Comparison of ENCODE assay signal across 6 cellular contexts in genomic region chr15:40323953-40324937, GRCh38. TPM values are rescaled to one million over a fixed set of nuclear protein-coding genes. Genes with fewer than 3 reads are reported as not detected.
DNase-seq lines count a peak whose midpoint lies in the region; ATAC-seq, FAIRE-seq and TF ChIP-seq lines count a peak whose summit lies in the region.

No MANE protein-coding gene starts in this region.

- H3K9me3 ChIP-seq in GM12878 (replicated peaks; ENCODE audit: control insufficient read depth, insufficient read depth, low read length): no peaks in the 10 kb centered on the region

- H3K27ac Mint-ChIP-seq in natural killer cell: peak overlapping the region; percentile 33 to 53

- no peaks in the 10 kb centered on the region for H3K27me3 Mint-ChIP-seq in natural killer cell (ENCODE audit: low read depth in 2 of 2)

- TF ChIP-seq CTCF in GM12878 (IDR thresholded peaks at IDR 0.05 in 2 of 3, conservative IDR thresholded peaks at IDR 0.05 in 1 of 3; ENCODE audit: control insufficient read depth in 2 of 3, extremely low read depth in 1 of 3, insufficient read depth in 1 of 3, low read depth in 3 of 3, low read length in 3 of 3) (no peak), natural killer cell (IDR thresholded peaks at IDR 0.05) (no peak)

- DNase-seq in GM12878 (ENCODE audit: low read depth, low spot score) (no peak), natural killer cell (no peak), DMS114 treated with DMSO at 0.1 percent for 48 hours (lab: John Stamatoyannopoulos, UW; ENCODE audit: unreplicated experiment) (no peak), NCI-H1694 treated with DMSO at 0.1 percent for 48 hours (lab: John Stamatoyannopoulos, UW) (no peak)

- H3K4me1 ChIP-seq in GM12878 (ENCODE audit: control insufficient read depth, insufficient read depth, low read length): peaks cover 5% of the 10 kb centered on the region

- SMC1A ChIA-PET in GM12878 (lab: Charles Lee; ENCODE audit: uncharacterized antibody, unreplicated experiment): interaction anchor here (5.7 kb wide), 1 partner anchor 14 kb away, joined by 31 read pairs; no protein-coding TSS in a partner anchor

- H3K9ac ChIP-seq in GM12878 (ENCODE audit: control insufficient read depth, insufficient read depth, low read length): peak overlapping the region; percentile 44; the same call in 1 of the 2 replicates

- POLR2A ChIA-PET in GM12878 (lab: Charles Lee): no interaction called here

- peak overlapping the region; percentile 68 for H2AFZ ChIP-seq in GM12878 (ENCODE audit: control insufficient read depth, low read depth, low read length)

- peak overlapping the region; percentile 86 for H3K4me2 ChIP-seq in GM12878 (ENCODE audit: control insufficient read depth, insufficient read depth)

- peaks cover 44 to 58% of the 10 kb centered on the region in 2 donors for H3K4me1 Mint-ChIP-seq in natural killer cell

- CTCF ChIA-PET in GM12878 (lab: Yijun Ruan, JAX): interaction anchor here (0.9 to 17.6 kb wide), 8 partner anchors 11 to 93 kb away, joined by 3 to 336 read pairs (median 6); partner anchors contain the start of gene CCDC9B

- RAD21 ChIA-PET in GM12878 (lab: Charles Lee; ENCODE audit: unreplicated experiment): interaction anchor here (4.1 kb wide), 1 partner anchor 13 kb away, joined by 21 read pairs; no protein-coding TSS in a partner anchor

- no peaks in the 10 kb centered on the region for H3K79me2 ChIP-seq in GM12878 (ENCODE audit: control insufficient read depth, insufficient read depth, low read length)

- no peak overlapping the region for H3K27ac ChIP-seq in GM12878 (ENCODE audit: control insufficient read depth, insufficient read depth)

- ATAC-seq in HG03135 (IDR thresholded peaks at IDR 0.05; ENCODE audit: unreplicated experiment) (peak; percentile 7), GM12878 (no peak; the same call in 2 of the 3 replicates), natural killer cell (peak; percentile 1)

- H3K4me3 Mint-ChIP-seq in natural killer cell: peak overlapping the region; percentile 83

- H3K4me3 ChIP-seq in GM08714 (ENCODE audit: low read length) (peak overlapping the region; percentile 86), GM12878 (peak overlapping the region; percentile 72)

- no peak for TF ChIP-seq RAD21 in GM12878 (IDR thresholded peaks at IDR 0.05; ENCODE audit: insufficient read depth, low read depth, low read length)

- no peaks in the 10 kb centered on the region for H3K36me3 Mint-ChIP-seq in natural killer cell

- H4K20me1 ChIP-seq in GM12878 (ENCODE audit: control insufficient read depth, insufficient read depth): no peaks in the 10 kb centered on the region

- H3K36me3 ChIP-seq in GM12878 (ENCODE audit: control insufficient read depth in 2 of 2, insufficient read depth in 2 of 2, low read length in 1 of 2): no peaks in the 10 kb centered on the region

- no peak for FAIRE-seq in GM12878 (lab: Jason Lieb, UNC)

- no TSS peak for BruUV-seq in GM12878 (replicated peaks; lab: Mats Ljungman, UMichigan)

- H3K9me3 Mint-ChIP-seq in natural killer cell: no peaks in the 10 kb centered on the region

- TF ChIP-seq EP300 in GM12878 (IDR thresholded peaks at IDR 0.05; ENCODE audit: borderline replicate concordance in 1 of 2, control insufficient read depth in 1 of 2, low read depth in 2 of 2, low read length in 2 of 2): no peak

- intact Hi-C loops in GM12878 (cut with micrococcal nuclease; ENCODE audit: unreplicated experiment): no loop called here
- intact Hi-C loops in natural killer cell (cut with micrococcal nuclease): loop anchor here (1.0 to 2.0 kb wide), 2 partner anchors 15 to 34 kb away; partner anchors contain the start of gene DISP2

- no peaks in the 10 kb centered on the region for H3K27me3 ChIP-seq in GM12878 (replicated peaks in 1 of 2; ENCODE audit: control insufficient read depth in 2 of 2, insufficient read depth in 2 of 2, low read length in 1 of 2)

- WGBS in GM12878 (ENCODE audit: insufficient coverage, insufficient replicate concordance, low lambda C conversion rate, missing lambda C conversion rate): 1% methylated on average over 77 of the region's 101 CpGs

- in situ Hi-C loops in GM12878 (cut with MboI): no loop called here

- no peak; the same call in 1 of the 2 replicates for TF ChIP-seq POLR2A in GM12878 (IDR thresholded peaks at IDR 0.05; ENCODE audit: low read depth, low read length)

RNA-seq across cellular contexts. Expression of gene INAFM2, which starts 0.8 kb away (rescaled TPM):
- total RNA-seq in GM12878 (2013; cell fraction: nucleolus; rRNA removed): 2.6 and 3.5 TPM in 2 replicates
- total RNA-seq in GM12878 (2014; rRNA removed): 3.8 and 5.0 TPM in 2 replicates
- total RNA-seq in GM12878 (2014; rRNA removed; fragmentation: Illumina TruSeq; extraction: Trizol): 3.9 and 5.2 TPM in 2 replicates
- 5.2 and 8.1 TPM in 2 replicates for total RNA-seq in GM12878 (2021)
- 2.1 TPM for polyA plus RNA-seq in GM12878 (2011; ENCODE audit: low read depth)
- 4.0 and 4.2 TPM in 2 replicates for polyA plus RNA-seq in GM12878 (2011; rRNA removed)
- 1.9 and 2.6 TPM in 2 replicates for polyA plus RNA-seq in GM12878 (2011; cell fraction: cytosol; rRNA removed)
- polyA plus RNA-seq in GM12878 (2011; cell fraction: nucleus; rRNA removed): 2.5 and 3.4 TPM in 2 replicates
- 3.1 and 3.9 TPM in 2 replicates for polyA plus RNA-seq in GM12878 (2012)
- 3.9 and 5.9 TPM in 2 replicates for polyA plus RNA-seq in GM12878 (2014; fragmentation: Illumina TruSeq; extraction: Trizol)
- 1 to 10 TPM; 2.0 to 2.4 TPM for polyA plus RNA-seq in GM12878 (2014; fragmentation: Nextera tagmentation; extraction: Ambion mirVana)
- 3.0 and 4.2 TPM in 2 replicates for polyA plus RNA-seq in GM12878 (2014; rRNA removed)
- 1 to 10 TPM in 1 of 2 experiments, under 1 TPM in 1; 0.75 to 1.2 TPM for polyA plus RNA-seq in GM12878 (2016; fragmentation: Nextera tagmentation; extraction: Ambion mirVana)
- 1.3 and 1.9 TPM in 2 replicates for polyA minus RNA-seq in GM12878 (2011; rRNA and poly(A)+ RNA removed)
- 0.62 and 0.80 TPM in 2 replicates for polyA minus RNA-seq in GM12878 (2011; cell fraction: cytosol; rRNA and poly(A)+ RNA removed)
- polyA minus RNA-seq in GM12878 (2011; cell fraction: nucleus; rRNA and poly(A)+ RNA removed): 1.2 and 1.5 TPM in 2 replicates
- total RNA-seq in natural killer cell: 10 to 100 TPM; 14.0 to 21.7 (median 15.1) TPM

RNA-seq across cellular contexts. Expression of gene CCDC9B, which starts 16.5 kb away (rescaled TPM):
- not detected in 2 replicates for total RNA-seq in GM12878 (2013; cell fraction: nucleolus; rRNA removed)
- total RNA-seq in GM12878 (2014; rRNA removed) (not detected in 2 replicates), GM12878 (2014; rRNA removed; fragmentation: Illumina TruSeq; extraction: Trizol) (0.04 and 0.05 TPM in 2 replicates), GM12878 (2021) (0.08 and 0.19 TPM in 2 replicates), natural killer cell (1 to 10 TPM; 4.4 to 5.3 (median 4.7) TPM)
- polyA plus RNA-seq in GM12878 (2011; ENCODE audit: low read depth): not detected
- polyA plus RNA-seq in GM12878 (2011; rRNA removed) (not detected in 2 replicates), GM12878 (2014; fragmentation: Illumina TruSeq; extraction: Trizol) (0.01 and 0.11 TPM in 2 replicates), GM12878 (2014; fragmentation: Nextera tagmentation; extraction: Ambion mirVana) (under 1 TPM in 1 of 2 experiments, not detected in 1; 0.02 TPM), GM12878 (2014; rRNA removed) (0.05 TPM in 1 of 2 replicates, not detected in the other), GM12878 (2016; fragmentation: Nextera tagmentation; extraction: Ambion mirVana) (not detected)
- not detected in 2 replicates for polyA plus RNA-seq in GM12878 (2011; cell fraction: cytosol; rRNA removed)
- polyA plus RNA-seq in GM12878 (2011; cell fraction: nucleus; rRNA removed): 0.01 TPM in 1 of 2 replicates, not detected in the other
- polyA plus RNA-seq in GM12878 (2012): 0.06 and 0.07 TPM in 2 replicates
- polyA minus RNA-seq in GM12878 (2011; rRNA and poly(A)+ RNA removed): not detected in 2 replicates
- polyA minus RNA-seq in GM12878 (2011; cell fraction: cytosol; rRNA and poly(A)+ RNA removed): not detected in 2 replicates
- not detected in 2 replicates for polyA minus RNA-seq in GM12878 (2011; cell fraction: nucleus; rRNA and poly(A)+ RNA removed)

RNA-seq across cellular contexts. Expression of gene PLCB2, which starts 16.5 kb away (rescaled TPM):
- total RNA-seq in GM12878 (2013; cell fraction: nucleolus; rRNA removed): 14.1 and 15.6 TPM in 2 replicates
- 18.5 and 25.2 TPM in 2 replicates for total RNA-seq in GM12878 (2014; rRNA removed)
- 13.2 and 13.9 TPM in 2 replicates for total RNA-seq in GM12878 (2014; rRNA removed; fragmentation: Illumina TruSeq; extraction: Trizol)
- total RNA-seq in GM12878 (2021): 33.8 and 39.4 TPM in 2 replicates
- polyA plus RNA-seq in GM12878 (2011; ENCODE audit: low read depth): 8.1 TPM
- polyA plus RNA-seq in GM12878 (2011; rRNA removed): 0.88 and 1.2 TPM in 2 replicates
- 1.5 and 2.6 TPM in 2 replicates for polyA plus RNA-seq in GM12878 (2011; cell fraction: cytosol; rRNA removed)
- 10.9 and 16.6 TPM in 2 replicates for polyA plus RNA-seq in GM12878 (2011; cell fraction: nucleus; rRNA removed)
- polyA plus RNA-seq in GM12878 (2012): 17.2 and 21.1 TPM in 2 replicates
- polyA plus RNA-seq in GM12878 (2014; fragmentation: Illumina TruSeq; extraction: Trizol): 17.4 and 24.7 TPM in 2 replicates
- polyA plus RNA-seq in GM12878 (2014; fragmentation: Nextera tagmentation; extraction: Ambion mirVana): 1 to 10 TPM; 1.3 to 2.4 TPM
- polyA plus RNA-seq in GM12878 (2014; rRNA removed): 32.6 and 34.4 TPM in 2 replicates
- 1 to 10 TPM; 6.9 to 7.4 TPM for polyA plus RNA-seq in GM12878 (2016; fragmentation: Nextera tagmentation; extraction: Ambion mirVana)
- polyA minus RNA-seq in GM12878 (2011; rRNA and poly(A)+ RNA removed): 0.95 and 2.7 TPM in 2 replicates
- polyA minus RNA-seq in GM12878 (2011; cell fraction: cytosol; rRNA and poly(A)+ RNA removed): 0.67 and 3.2 TPM in 2 replicates
- polyA minus RNA-seq in GM12878 (2011; cell fraction: nucleus; rRNA and poly(A)+ RNA removed): 2.4 and 3.3 TPM in 2 replicates
- 100 to 1,000 TPM; 345 to 440 (median 432) TPM for total RNA-seq in natural killer cell

RNA-seq across cellular contexts. Expression of gene PHGR1, which starts 26.6 kb away (rescaled TPM):
- total RNA-seq in GM12878 (2013; cell fraction: nucleolus; rRNA removed): not detected in 2 replicates
- total RNA-seq in GM12878 (2014; rRNA removed) (not detected in 2 replicates), GM12878 (2014; rRNA removed; fragmentation: Illumina TruSeq; extraction: Trizol) (not detected in 2 replicates), GM12878 (2021) (not detected in 2 replicates), natural killer cell (not detected)
- polyA plus RNA-seq in GM12878 (2011; ENCODE audit: low read depth): not detected
- polyA plus RNA-seq in GM12878 (2011; rRNA removed) (not detected in 2 replicates), GM12878 (2014; fragmentation: Illumina TruSeq; extraction: Trizol) (not detected in 2 replicates), GM12878 (2014; fragmentation: Nextera tagmentation; extraction: Ambion mirVana) (not detected), GM12878 (2014; rRNA removed) (not detected in 2 replicates), GM12878 (2016; fragmentation: Nextera tagmentation; extraction: Ambion mirVana) (not detected)
- not detected in 2 replicates for polyA plus RNA-seq in GM12878 (2011; cell fraction: cytosol; rRNA removed)
- not detected in 2 replicates for polyA plus RNA-seq in GM12878 (2011; cell fraction: nucleus; rRNA removed)
- not detected in 2 replicates for polyA plus RNA-seq in GM12878 (2012)
- polyA minus RNA-seq in GM12878 (2011; rRNA and poly(A)+ RNA removed): not detected in 2 replicates
- not detected in 2 replicates for polyA minus RNA-seq in GM12878 (2011; cell fraction: cytosol; rRNA and poly(A)+ RNA removed)
- not detected in 2 replicates for polyA minus RNA-seq in GM12878 (2011; cell fraction: nucleus; rRNA and poly(A)+ RNA removed)

RNA-seq across cellular contexts. Expression of gene DISP2, which starts 33.8 kb away (rescaled TPM):
- total RNA-seq in GM12878 (2013; cell fraction: nucleolus; rRNA removed): not detected in 2 replicates
- not detected in 2 replicates for total RNA-seq in GM12878 (2014; rRNA removed)
- not detected in 2 replicates for total RNA-seq in GM12878 (2014; rRNA removed; fragmentation: Illumina TruSeq; extraction: Trizol)
- total RNA-seq in GM12878 (2021): not detected in 2 replicates
- polyA plus RNA-seq in GM12878 (2011; ENCODE audit: low read depth): 0.01 TPM
- not detected in 2 replicates for polyA plus RNA-seq in GM12878 (2011; rRNA removed)
- polyA plus RNA-seq in GM12878 (2011; cell fraction: cytosol; rRNA removed): not detected in 2 replicates
- polyA plus RNA-seq in GM12878 (2011; cell fraction: nucleus; rRNA removed): 0.01 TPM in 1 of 2 replicates, not detected in the other
- 0.01 and 0.25 TPM in 2 replicates for polyA plus RNA-seq in GM12878 (2012)
- polyA plus RNA-seq in GM12878 (2014; fragmentation: Illumina TruSeq; extraction: Trizol): 0.03 TPM in 1 of 2 replicates, not detected in the other
- under 1 TPM; under 0.01 to 0.20 TPM for polyA plus RNA-seq in GM12878 (2014; fragmentation: Nextera tagmentation; extraction: Ambion mirVana)
- polyA plus RNA-seq in GM12878 (2014; rRNA removed): 0.01 TPM in 1 of 2 replicates, not detected in the other
- polyA plus RNA-seq in GM12878 (2016; fragmentation: Nextera tagmentation; extraction: Ambion mirVana): under 1 TPM in 1 of 2 experiments, not detected in 1; 0.12 TPM
- under 0.01 TPM in 1 of 2 replicates, not detected in the other for polyA minus RNA-seq in GM12878 (2011; rRNA and poly(A)+ RNA removed)
- polyA minus RNA-seq in GM12878 (2011; cell fraction: cytosol; rRNA and poly(A)+ RNA removed): not detected in 2 replicates
- polyA minus RNA-seq in GM12878 (2011; cell fraction: nucleus; rRNA and poly(A)+ RNA removed): not detected in 2 replicates
- total RNA-seq in natural killer cell: 1 to 10 TPM in 1 of 3 donors, under 1 TPM in 2; 0.20 to 1.0 (median 0.26) TPM

Comparison
In these comparisons a context has a peak if more than half of its experiments do, and no peak if none do; other contexts are left out.
1. RNA of gene CCDC9B, which starts 16.5 kb away (total RNA-seq): 4.4 to 5.3 TPM in natural killer cell; 0.04 to 0.19 TPM in GM12878; every median in the first group is over 4 times any median in the second.
2. RNA of gene PLCB2, which starts 16.5 kb away (total RNA-seq): 345 to 440 TPM in natural killer cell; 13.2 to 39.4 TPM in GM12878; every median in the first group is over 4 times any median in the second.